ENCODE assay signal across 19 cellular contexts in genomic region chr10:8677642-8678041, GRCh38.
A peak's percentile ranks its signal among the peaks of the same experiment; 100 is the strongest.
DNase-seq lines count a peak whose midpoint lies in the region; ATAC-seq, FAIRE-seq and TF ChIP-seq lines count a peak whose summit lies in the region.
"Had no signal": no experiment of that assay in that cellular context is flagged by ENCODE, and none has a peak within 500 bp of the region (broad histone marks: within the 10 kb centered on the region; RNA-seq: fewer than 3 reads in every experiment).

No MANE protein-coding gene starts in this region.

- H3K36me3 Mint-ChIP-seq in nephron progenitor cell (ENCODE audit: low read depth), result no peaks in the 10 kb centered on the region
- peaks cover 0 to 4% of the 10 kb centered on the region in 2 donors for H3K36me3 Mint-ChIP-seq in stimulated activated naive B cell treated with anti-CD40 and anti-IgM and Interleukin-4, amounts not matched to agents 10 μg/mL and 1 μg/mL and 100 μg/mL, for 72 hours
- H3K36me3 Mint-ChIP-seq: CD4-positive, CD25-positive, alpha-beta regulatory T cell; CD8-positive, alpha-beta memory T cell; IgD-negative memory B cell had no signal

- peaks cover 11% of the 10 kb centered on the region for H3K27me3 Mint-ChIP-seq in nephron progenitor cell (ENCODE audit: low read depth, poor library complexity)
- H3K27me3 Mint-ChIP-seq in stimulated activated naive B cell treated with anti-CD40 and anti-IgM and Interleukin-4, amounts not matched to agents 10 μg/mL and 1 μg/mL and 100 μg/mL, for 72 hours, result no peaks in the 10 kb centered on the region
- H3K27me3 Mint-ChIP-seq: IgD-negative memory B cell had no signal

- no peaks in the 10 kb centered on the region for H4K20me1 ChIP-seq in keratinocyte (ENCODE audit: control insufficient read depth, extremely low read depth, insufficient read depth, low read length)

- TF ChIP-seq CTCF in keratinocyte (optimal IDR thresholded peaks at IDR 0.05 in 1 of 3, IDR thresholded peaks at IDR 0.05 in 1 of 3, conservative IDR thresholded peaks at IDR 0.05 in 1 of 3; ENCODE audit: extremely low read depth in 1 of 3, insufficient read depth in 2 of 3, low read length in 3 of 3) (no peak), nephron progenitor cell (IDR thresholded peaks at IDR 0.05) (no peak)

- FAIRE-seq in keratinocyte (lab: Jason Lieb, UNC), result no peak
- FAIRE-seq: GM12878, H1, HepG2 had no signal

- no peak overlapping the region for H3K27ac ChIP-seq in keratinocyte (ENCODE audit: control insufficient read depth, insufficient read depth, low read length)

- no peak overlapping the region for H3K9ac ChIP-seq in keratinocyte (ENCODE audit: control insufficient read depth, extremely low read depth, insufficient read depth, low read length)

- no peaks in the 10 kb centered on the region for H3K4me1 ChIP-seq in keratinocyte (ENCODE audit: control insufficient read depth, extremely low read depth, insufficient read depth, low read length)
- H3K4me1 ChIP-seq: BE2C, Caco-2 had no signal

- dilution Hi-C loops in keratinocyte (cut with MboI; ENCODE audit: extremely low pct_ligation_motif_present, low sequenced_read_pairs), result no loop called here

- no peaks in the 10 kb centered on the region for H3K79me2 ChIP-seq in keratinocyte (ENCODE audit: control insufficient read depth, insufficient read depth, low read length)

- DNase-seq in Caki2 (ENCODE audit: low read depth), result peak; percentile 53
- DNase-seq in NAMALWA (ENCODE audit: low spot score), result peak; percentile 4
- no peak for DNase-seq in keratinocyte (ENCODE audit: low read depth, low spot score)
- no peak for DNase-seq in nephron progenitor cell
- no peak for DNase-seq in stimulated activated CD4-positive, alpha-beta T cell treated with anti-CD3 and anti-CD28 coated beads, Interleukin-4, amount 100 ng/mL, for 1 hour
- no peak for DNase-seq in stimulated activated naive B cell treated with anti-CD40 and anti-IgM and Interleukin-4, amounts not matched to agents 10 μg/mL and 1 μg/mL and 100 μg/mL, for 72 hours
- DNase-seq: BE2C; C1 segment of cervical spinal cord; Caco-2; CD4-positive, CD25-positive, alpha-beta regulatory T cell; CD8-positive, alpha-beta memory T cell; DMS79 treated with DMSO at 0.1 percent for 48 hours; EL; H9 had no signal

- H3K4me2 ChIP-seq in keratinocyte (ENCODE audit: control insufficient read depth, extremely low read depth, insufficient read depth, low read depth, low read length), result no peak overlapping the region

- H2AFZ ChIP-seq in keratinocyte (ENCODE audit: control insufficient read depth, low read length), result peak overlapping the region; percentile 41

- H3K9me3 Mint-ChIP-seq in nephron progenitor cell, result peaks cover 8% of the 10 kb centered on the region
- H3K9me3 Mint-ChIP-seq in stimulated activated naive B cell treated with anti-CD40 and anti-IgM and Interleukin-4, amounts not matched to agents 10 μg/mL and 1 μg/mL and 100 μg/mL, for 72 hours, result peaks cover 6 to 7% of the 10 kb centered on the region in 2 donors

- H3K27me3 ChIP-seq in keratinocyte (ENCODE audit: control insufficient read depth, extremely low read depth, insufficient read depth, low read length), result no peaks in the 10 kb centered on the region
- H3K27me3 ChIP-seq: BE2C had no signal

- in situ Hi-C loops in Caki2 (cut with HindIII; ENCODE audit: low pct_unique_long_range_greater_than_20kb, low sequenced_read_pairs), result no loop called here

- H3K4me3 ChIP-seq in keratinocyte (ENCODE audit: control insufficient read depth in 2 of 3, extremely low read depth in 1 of 3, insufficient read depth in 2 of 3, low read depth in 1 of 3, low read length in 3 of 3), result no peak overlapping the region
- H3K4me3 ChIP-seq: GM12878 had no signal

- H3K4me1 Mint-ChIP-seq in nephron progenitor cell, result no peaks in the 10 kb centered on the region
- H3K4me1 Mint-ChIP-seq in stimulated activated naive B cell treated with anti-CD40 and anti-IgM and Interleukin-4, amounts not matched to agents 10 μg/mL and 1 μg/mL and 100 μg/mL, for 72 hours, result peaks cover 5 to 6% of the 10 kb centered on the region in 2 donors
- H3K4me1 Mint-ChIP-seq: CD4-positive, CD25-positive, alpha-beta regulatory T cell; CD8-positive, alpha-beta memory T cell; H9 had no signal

- no peaks in the 10 kb centered on the region for H3K9me3 ChIP-seq in keratinocyte (ENCODE audit: control insufficient read depth, low read depth, low read length)
- H3K9me3 ChIP-seq: BE2C, Caco-2 had no signal

- H3K9me1 ChIP-seq in keratinocyte (ENCODE audit: control insufficient read depth, extremely low read depth, insufficient read depth, low read length), result no peaks in the 10 kb centered on the region

- no peak for ATAC-seq in GM19455 (IDR thresholded peaks at IDR 0.05; ENCODE audit: unreplicated experiment)
- no peak for ATAC-seq in stimulated activated naive B cell treated with anti-CD40 and anti-IgM and Interleukin-4, amounts not matched to agents 10 μg/mL and 1 μg/mL and 100 μg/mL, for 72 hours (replicated peaks)
- ATAC-seq: GM12878, HepG2 had no signal

- H3K4me3 Mint-ChIP-seq in nephron progenitor cell, result no peak overlapping the region
- H3K4me3 Mint-ChIP-seq in stimulated activated naive B cell treated with anti-CD40 and anti-IgM and Interleukin-4, amounts not matched to agents 10 μg/mL and 1 μg/mL and 100 μg/mL, for 72 hours, result no peak overlapping the region
- H3K4me3 Mint-ChIP-seq: CD4-positive, CD25-positive, alpha-beta regulatory T cell; CD8-positive, alpha-beta memory T cell; H9; IgD-negative memory B cell had no signal

- H3K27ac Mint-ChIP-seq in nephron progenitor cell, result peak overlapping the region; percentile 17
- H3K27ac Mint-ChIP-seq in stimulated activated naive B cell treated with anti-CD40 and anti-IgM and Interleukin-4, amounts not matched to agents 10 μg/mL and 1 μg/mL and 100 μg/mL, for 72 hours, result no peak overlapping the region
- H3K27ac Mint-ChIP-seq: CD8-positive, alpha-beta memory T cell; H9; IgD-negative memory B cell had no signal

- no peaks in the 10 kb centered on the region for H3K36me3 ChIP-seq in keratinocyte (ENCODE audit: control insufficient read depth in 2 of 2, extremely low read depth in 1 of 2, insufficient read depth in 2 of 2, low read length in 2 of 2)
- H3K36me3 ChIP-seq: BE2C had no signal

Comparison
In these comparisons a context has a peak if more than half of its experiments do, and no peak if none do; other contexts are left out.
1. DNase-seq: peak in Caki2 (single experiment) and NAMALWA (single experiment); none in keratinocyte (single experiment), nephron progenitor cell (single experiment), stimulated activated CD4-positive, alpha-beta T cell treated with anti-CD3 and anti-CD28 coated beads, Interleukin-4, amount 100 ng/mL, for 1 hour (single experiment) and stimulated activated naive B cell treated with anti-CD40 and anti-IgM and Interleukin-4, amounts not matched to agents 10 μg/mL and 1 μg/mL and 100 μg/mL, for 72 hours (single experiment).